Comparison of ENCODE assay signal across 1 cellular context in the genomic region with DNA sequence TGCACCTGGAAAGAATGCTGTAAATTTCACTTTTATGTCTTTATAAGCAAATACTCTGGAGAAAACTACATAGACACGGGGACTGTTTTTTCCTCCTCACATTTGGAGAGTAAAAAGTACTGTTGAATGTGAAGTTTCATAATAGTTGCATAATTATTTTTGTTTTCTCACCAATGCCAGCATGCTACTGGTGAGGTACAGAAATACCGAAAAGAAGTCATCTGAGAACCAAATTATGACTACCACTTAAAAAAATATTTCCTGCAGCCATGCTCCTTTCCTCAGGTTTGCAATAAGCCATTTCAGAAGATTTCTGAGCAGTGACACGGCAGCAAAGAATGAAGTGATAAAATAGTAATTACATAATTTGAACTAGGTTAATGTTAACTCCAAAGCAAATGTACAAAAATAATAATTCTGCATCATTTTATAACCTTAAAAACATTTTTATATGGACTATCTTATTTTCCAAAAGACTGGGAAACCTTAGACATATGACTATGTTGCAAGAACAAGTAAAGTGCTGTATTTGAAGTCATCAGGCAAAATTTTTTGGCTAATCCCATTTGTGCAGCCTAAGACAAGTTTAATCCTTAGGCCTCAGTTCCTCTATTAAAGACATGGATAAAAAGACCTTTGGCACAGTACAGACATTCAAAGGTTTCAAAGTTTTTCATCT.
TF ChIP-seq lines count a peak whose summit lies in the region.

No MANE protein-coding gene starts in this region.

TF ChIP-seq in IMR-90, 13 proteins besides CTCF, POLR2A, EP300 and RAD21 (continued from another document):
- TF ChIP-seq RFX5 (IDR thresholded peaks at IDR 0.05; ENCODE audit: low read depth, low read length) = no peak
- TF ChIP-seq, protein P1, sequence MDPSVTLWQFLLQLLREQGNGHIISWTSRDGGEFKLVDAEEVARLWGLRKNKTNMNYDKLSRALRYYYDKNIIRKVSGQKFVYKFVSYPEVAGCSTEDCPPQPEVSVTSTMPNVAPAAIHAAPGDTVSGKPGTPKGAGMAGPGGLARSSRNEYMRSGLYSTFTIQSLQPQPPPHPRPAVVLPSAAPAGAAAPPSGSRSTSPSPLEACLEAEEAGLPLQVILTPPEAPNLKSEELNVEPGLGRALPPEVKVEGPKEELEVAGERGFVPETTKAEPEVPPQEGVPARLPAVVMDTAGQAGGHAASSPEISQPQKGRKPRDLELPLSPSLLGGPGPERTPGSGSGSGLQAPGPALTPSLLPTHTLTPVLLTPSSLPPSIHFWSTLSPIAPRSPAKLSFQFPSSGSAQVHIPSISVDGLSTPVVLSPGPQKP (IDR thresholded peaks at IDR 0.05; ENCODE audit: borderline replicate concordance, low read depth, low read length) = no peak
- TF ChIP-seq, protein P2, sequence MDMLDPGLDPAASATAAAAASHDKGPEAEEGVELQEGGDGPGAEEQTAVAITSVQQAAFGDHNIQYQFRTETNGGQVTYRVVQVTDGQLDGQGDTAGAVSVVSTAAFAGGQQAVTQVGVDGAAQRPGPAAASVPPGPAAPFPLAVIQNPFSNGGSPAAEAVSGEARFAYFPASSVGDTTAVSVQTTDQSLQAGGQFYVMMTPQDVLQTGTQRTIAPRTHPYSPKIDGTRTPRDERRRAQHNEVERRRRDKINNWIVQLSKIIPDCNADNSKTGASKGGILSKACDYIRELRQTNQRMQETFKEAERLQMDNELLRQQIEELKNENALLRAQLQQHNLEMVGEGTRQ (IDR thresholded peaks at IDR 0.05; ENCODE audit: low read depth, low read length) = no peak
